In genomic region chr7:1236831-1237701, GRCh38 we compare ENCODE assay signal across 1 cellular context.
TF ChIP-seq lines count a peak whose summit lies in the region.

No MANE protein-coding gene starts in this region.

TF ChIP-seq in H1, 55 proteins besides CTCF, POLR2A, EP300 and RAD21:
- TF ChIP-seq EZH2 (IDR thresholded peaks at IDR 0.05; ENCODE audit: low read depth, low read length, severe bottlenecking) (peak; percentile 77), SIRT6 (IDR thresholded peaks at IDR 0.05; ENCODE audit: low read length) (no peak), RNF2 (IDR thresholded peaks at IDR 0.05; ENCODE audit: borderline replicate concordance, low read depth, low read length, missing control alignments, poor library complexity, severe bottlenecking) (peak; percentile 91), TAF7 (optimal IDR thresholded peaks at IDR 0.05; ENCODE audit: borderline replicate concordance, low read depth, low read length) (no peak), SIN3A (conservative IDR thresholded peaks at IDR 0.05 in 1 of 2, IDR thresholded peaks at IDR 0.05 in 1 of 2; ENCODE audit: low read depth in 1 of 2, low read length in 2 of 2) (no peak), ATF2 (IDR thresholded peaks at IDR 0.05; ENCODE audit: low read length) (no peak), CBX8 (IDR thresholded peaks at IDR 0.05; ENCODE audit: borderline replicate concordance, low read depth, low read length) (peak; percentile 91; the same call in 1 of the 2 replicates), TAF1 (IDR thresholded peaks at IDR 0.05; ENCODE audit: low read depth, low read length) (no peak), YY1 (IDR thresholded peaks at IDR 0.05; ENCODE audit: low read depth, low read length) (no peak), CHD7 (IDR thresholded peaks at IDR 0.05; ENCODE audit: insufficient replicate concordance, low read length) (no peak)
